17 cellular contexts compared by ENCODE assay signal in genomic region chr4:56535915-56536314, GRCh38. TPM values are rescaled to one million over a fixed set of nuclear protein-coding genes. Genes with fewer than 3 reads are reported as not detected.
DNase-seq lines count a peak whose midpoint lies in the region; ATAC-seq, FAIRE-seq and TF ChIP-seq lines count a peak whose summit lies in the region.
"Had no signal": no experiment of that assay in that cellular context is flagged by ENCODE, and none has a peak within 500 bp of the region (broad histone marks: within the 10 kb centered on the region; RNA-seq: fewer than 3 reads in every experiment).

No MANE protein-coding gene starts in this region.

- H2BK120ac ChIP-seq in H1 (replicated peaks; ENCODE audit: low read depth, low read length) = no peak overlapping the region

- no peaks in the 10 kb centered on the region for H3K27me3 ChIP-seq in HCT116 (ENCODE audit: insufficient read depth, low read length)
- H3K27me3 ChIP-seq in H1 (replicated peaks in 1 of 4; ENCODE audit: control insufficient read depth in 3 of 4, extremely low read depth in 1 of 4, insufficient read depth in 3 of 4, low read length in 3 of 4) = peaks cover 15 to 23% (median 18%) of the 10 kb centered on the region in 4 experiments
- H3K27me3 ChIP-seq in neural progenitor cell = peaks cover 37% of the 10 kb centered on the region
- no peaks in the 10 kb centered on the region; the same call in 1 of the 2 replicates for H3K27me3 ChIP-seq in SJCRH30

- TF ChIP-seq RAD21 in HCT116 (IDR thresholded peaks at IDR 0.05; ENCODE audit: low read depth) (no peak), H1 (IDR thresholded peaks at IDR 0.05 in 1 of 2, conservative IDR thresholded peaks at IDR 0.05 in 1 of 2; ENCODE audit: low read depth in 2 of 2, low read length in 2 of 2) (peak in 1 of 2 experiments; percentile 36; a peak in 2 of 4 replicates)

- no peaks in the 10 kb centered on the region for H3K4me1 Mint-ChIP-seq in neural progenitor cell
- H3K4me1 Mint-ChIP-seq: CD4-positive, alpha-beta memory T cell had no signal

- H3K23me2 ChIP-seq in H1 (ENCODE audit: low read depth, low read length) = peaks cover 2% of the 10 kb centered on the region; the same call in 1 of the 2 replicates

- no peak for TF ChIP-seq CTCF in HCT116 (IDR thresholded peaks at IDR 0.05 in 2 of 3, conservative IDR thresholded peaks at IDR 0.05 in 1 of 3; ENCODE audit: borderline replicate concordance in 1 of 3, insufficient read depth in 1 of 3, low read depth in 2 of 3, low read length in 2 of 3)
- TF ChIP-seq CTCF in H1 (IDR thresholded peaks at IDR 0.05; ENCODE audit: control extremely low read depth in 1 of 3, insufficient read depth in 1 of 3, low read depth in 1 of 3, low read length in 3 of 3) = peak in 2 of 3 experiments; percentile 36 to 40; a peak in 2 of 4 replicates
- TF ChIP-seq CTCF in neural progenitor cell (IDR thresholded peaks at IDR 0.05) = no peak

- no peaks in the 10 kb centered on the region for H4K20me1 ChIP-seq in HCT116 (ENCODE audit: insufficient read depth)
- no peaks in the 10 kb centered on the region for H4K20me1 ChIP-seq in H1 (replicated peaks in 1 of 2; ENCODE audit: control insufficient read depth in 1 of 2, insufficient read depth in 2 of 2, low read length in 2 of 2)
- H4K20me1 ChIP-seq in neural progenitor cell (ENCODE audit: low read depth) = no peaks in the 10 kb centered on the region
- H4K20me1 ChIP-seq: BLaER1 had no signal

- ATAC-seq in HCT116 = peak; percentile 44

- H2BK12ac ChIP-seq in H1 (ENCODE audit: low read depth, low read length) = no peak overlapping the region

- intact Hi-C loops in HCT116 (cut with micrococcal nuclease) = no loop called here

- H2BK15ac ChIP-seq in H1 (ENCODE audit: low read length) = no peak overlapping the region

- H2AK5ac ChIP-seq in H1 (ENCODE audit: low read depth, low read length) = no peak overlapping the region

- no peak overlapping the region for H3K4ac ChIP-seq in H1 (replicated peaks; ENCODE audit: insufficient read length, low read depth, low read length)

- H2BK20ac ChIP-seq in H1 (ENCODE audit: low read length) = no peak overlapping the region

- H3K56ac ChIP-seq in H1 (replicated peaks; ENCODE audit: insufficient read length, low read depth, low read length) = no peak overlapping the region

- no peaks in the 10 kb centered on the region for H3K79me1 ChIP-seq in H1 (ENCODE audit: low read depth, low read length)

- POLR2A ChIA-PET in HCT116 (lab: Charles Lee) = no interaction called here
- POLR2A ChIA-PET in H1 (lab: Charles Lee; ENCODE audit: partially characterized antibody) = no interaction called here

- H3K36me3 Mint-ChIP-seq in neural progenitor cell = no peaks in the 10 kb centered on the region
- H3K36me3 Mint-ChIP-seq: CD14-positive monocyte; CD4-positive, alpha-beta memory T cell had no signal

- H3K36me3 ChIP-seq in HCT116 (ENCODE audit: control insufficient read depth in 1 of 2, insufficient read depth in 2 of 2, low read length in 2 of 2) = no peaks in the 10 kb centered on the region
- no peaks in the 10 kb centered on the region for H3K36me3 ChIP-seq in H1 (ENCODE audit: control insufficient read depth in 2 of 4, insufficient read depth in 4 of 4, low read length in 3 of 4)
- H3K36me3 ChIP-seq in neural progenitor cell = no peaks in the 10 kb centered on the region
- no peaks in the 10 kb centered on the region for H3K36me3 ChIP-seq in SJCRH30
- H3K36me3 ChIP-seq: BLaER1 had no signal

- RAD21 ChIA-PET in HCT116 (lab: Charles Lee; ENCODE audit: low non-redundant PET in 1 of 2, low total read pairs in 2 of 2, uncharacterized antibody in 2 of 2, unreplicated experiment in 2 of 2) = no interaction called here

- H3K27ac ChIP-seq in HCT116 (ENCODE audit: low read depth, low read length) (no peak overlapping the region), H1 (ENCODE audit: low read depth, low read length) (no peak overlapping the region), neural progenitor cell (no peak overlapping the region), SJCRH30 (no peak overlapping the region)
- H3K27ac ChIP-seq: BLaER1, GM23248 had no signal

- no peak for TF ChIP-seq EP300 in H1 (IDR thresholded peaks at IDR 0.05; ENCODE audit: borderline replicate concordance in 1 of 2, low read depth in 2 of 2, low read length in 2 of 2)

- no peak overlapping the region for H3K27ac Mint-ChIP-seq in neural progenitor cell
- H3K27ac Mint-ChIP-seq: CD4-positive, alpha-beta memory T cell had no signal

- no peak overlapping the region for H3K18ac ChIP-seq in H1 (ENCODE audit: extremely low read depth, low read length)

- H4K91ac ChIP-seq in H1 (replicated peaks; ENCODE audit: insufficient read length, low read length) = no peak overlapping the region

- H4K5ac ChIP-seq in H1 (ENCODE audit: insufficient read length, low read depth, low read length) = no peak overlapping the region

- H3K4me2 ChIP-seq in HCT116 (ENCODE audit: low read length) (no peak overlapping the region), H1 (ENCODE audit: insufficient read depth in 1 of 2, low read depth in 2 of 2, low read length in 2 of 2) (no peak overlapping the region), neural progenitor cell (no peak overlapping the region)
- H3K4me2 ChIP-seq: BLaER1 had no signal

- no peak overlapping the region for H3K14ac ChIP-seq in H1 (ENCODE audit: insufficient read length)

- H3K9me3 ChIP-seq in HCT116 (ENCODE audit: control insufficient read depth in 1 of 2, insufficient read depth in 1 of 2, low read depth in 1 of 2, low read length in 2 of 2) = no peaks in the 10 kb centered on the region
- no peaks in the 10 kb centered on the region for H3K9me3 ChIP-seq in H1 (ENCODE audit: insufficient read depth in 2 of 2, low read depth in 1 of 2, low read length in 1 of 2)
- H3K9me3 ChIP-seq in neural progenitor cell (ENCODE audit: low read depth) = no peaks in the 10 kb centered on the region
- H3K9me3 ChIP-seq in SJCRH30 (replicated peaks) = no peaks in the 10 kb centered on the region

- no peaks in the 10 kb centered on the region for H3K27me3 Mint-ChIP-seq in neural progenitor cell (ENCODE audit: insufficient read depth, low read depth)

- H3K9me3 Mint-ChIP-seq in neural progenitor cell = no peaks in the 10 kb centered on the region
- H3K9me3 Mint-ChIP-seq: CD14-positive monocyte; CD4-positive, alpha-beta memory T cell had no signal

- no peak for FAIRE-seq in H1 (lab: Jason Lieb, UNC)
- FAIRE-seq: GM19239 had no signal

- no peak overlapping the region for H3K4me3 ChIP-seq in HCT116 (replicated peaks in 1 of 2; ENCODE audit: low read depth in 1 of 2, low read length in 2 of 2)
- no peak overlapping the region for H3K4me3 ChIP-seq in H1 (ENCODE audit: extremely low read depth in 1 of 4, insufficient read depth in 2 of 4, low read depth in 3 of 4, low read length in 4 of 4)
- H3K4me3 ChIP-seq in neural progenitor cell = no peak overlapping the region
- H3K4me3 ChIP-seq in SJCRH30 = no peak overlapping the region
- H3K4me3 ChIP-seq: BLaER1, GM23248 had no signal

- CTCF ChIA-PET in HCT116 (lab: Charles Lee) = interaction anchor here (0.9 kb wide), 1 partner anchor 9 kb away, joined by 3 read pairs; no protein-coding TSS in a partner anchor
- CTCF ChIA-PET in H1 (lab: Charles Lee; ENCODE audit: partially characterized antibody) = interaction anchor here (0.5 to 1.1 kb wide), 4 partner anchors 8 to 323 kb away, joined by 3 to 9 read pairs (median 3); no protein-coding TSS in a partner anchor

- no peaks in the 10 kb centered on the region for H3F3A ChIP-seq in neural progenitor cell (ENCODE audit: low read depth)

- no peak for TF ChIP-seq POLR2A in HCT116 (IDR thresholded peaks at IDR 0.05; ENCODE audit: borderline replicate concordance, extremely low read depth, insufficient read depth, insufficient read length)
- TF ChIP-seq POLR2A in H1 (IDR thresholded peaks at IDR 0.05; ENCODE audit: control extremely low read depth in 1 of 2, low read depth in 2 of 2, low read length in 2 of 2) = no peak

- H4K8ac ChIP-seq in H1 (ENCODE audit: extremely low read depth, insufficient read depth, low read length) = no peak overlapping the region

- no peak overlapping the region for H2BK5ac ChIP-seq in H1 (ENCODE audit: low read depth, low read length)

- WGBS in H1 (ENCODE audit: extremely low coverage in 1 of 2, insufficient coverage in 1 of 2, insufficient read length in 1 of 2, insufficient replicate concordance in 2 of 2, low coverage in 1 of 2, low lambda C conversion rate in 2 of 2, missing lambda C conversion rate in 1 of 2), 2 experiments = 87% methylated on average over 7 of the region's 7 CpGs; no CpG with 5 or more reads in 1 of the 2 experiments

- H3K4me3 Mint-ChIP-seq in neural progenitor cell = no peak overlapping the region
- H3K4me3 Mint-ChIP-seq: CD14-positive monocyte; CD4-positive, alpha-beta memory T cell had no signal

- H3K9ac ChIP-seq in HCT116 (ENCODE audit: low read length) (no peak overlapping the region), H1 (replicated peaks in 1 of 4; ENCODE audit: extremely low read depth in 1 of 4, low read depth in 3 of 4, low read length in 3 of 4) (no peak overlapping the region), neural progenitor cell (no peak overlapping the region)
- H3K9ac ChIP-seq: BLaER1, GM23248 had no signal

- H2AFZ ChIP-seq in HCT116 (ENCODE audit: low read depth, low read length, poor library complexity, severe bottlenecking) (no peak overlapping the region), H1 (ENCODE audit: low read length) (no peak overlapping the region), neural progenitor cell (replicated peaks) (no peak overlapping the region)
- H2AFZ ChIP-seq: GM23248 had no signal

- H3K79me2 ChIP-seq in HCT116 (ENCODE audit: insufficient read depth, low read length) = no peaks in the 10 kb centered on the region
- no peaks in the 10 kb centered on the region for H3K79me2 ChIP-seq in H1 (ENCODE audit: control insufficient read depth in 1 of 2, insufficient read depth in 2 of 2, low read length in 2 of 2)
- no peaks in the 10 kb centered on the region for H3K79me2 ChIP-seq in neural progenitor cell (ENCODE audit: low read depth)

- H3K9me2 ChIP-seq in HCT116 (ENCODE audit: insufficient read depth) = no peaks in the 10 kb centered on the region

- peaks cover 0 to 2% of the 10 kb centered on the region in 2 experiments; a peak in 2 of 4 replicates for H3K4me1 ChIP-seq in HCT116 (ENCODE audit: control insufficient read depth in 1 of 2, insufficient read depth in 2 of 2, low read length in 2 of 2)
- H3K4me1 ChIP-seq in H1 (replicated peaks in 1 of 4; ENCODE audit: control insufficient read depth in 3 of 4, insufficient read depth in 4 of 4, low read length in 3 of 4) = no peaks in the 10 kb centered on the region; a peak in 2 of 7 replicates
- no peaks in the 10 kb centered on the region for H3K4me1 ChIP-seq in neural progenitor cell
- H3K4me1 ChIP-seq in SJCRH30 = peaks cover 4% of the 10 kb centered on the region
- H3K4me1 ChIP-seq: BLaER1 had no signal

- no peak overlapping the region for H3K23ac ChIP-seq in H1 (ENCODE audit: insufficient read length)

- DNase-seq in ELF-1 (ENCODE audit: low read depth, low spot score) (peak; percentile 20), HCT116 (ENCODE audit: low read depth, low spot score) (no peak), H1 (ENCODE audit: low read depth in 1 of 2, low spot score in 2 of 2) (peak in 1 of 2 experiments; percentile 52), neural progenitor cell (ENCODE audit: low spot score) (peak; percentile 6), SJCRH30 (no peak)
- no peak for DNase-seq in stimulated activated CD4-positive, alpha-beta T cell treated with anti-CD3 and anti-CD28 coated beads, Interleukin-15, amount 100 ng/mL, for 24 hours
- no peak for DNase-seq in activated CD4-positive, alpha-beta T cell treated with anti-CD3 and anti-CD28 coated beads, Interleukin-2, amount 50 U/mL, for 48 hours
- DNase-seq: 8988T; CD4-positive, alpha-beta memory T cell; DMS153; DMS79; GF-D8; GM23248; H7 had no signal

- no TSS peak for BruUV-seq in HCT116 (replicated peaks; lab: Mats Ljungman, UMichigan)

RNA-seq across cellular contexts. Expression of gene ARL9, which starts 30.3 kb away (rescaled TPM):
- not detected for total RNA-seq in HCT116 (2021; ENCODE audit: unreplicated experiment)
- polyA plus RNA-seq in HCT116 (2012) = 0.11 TPM in 1 of 2 replicates, not detected in the other
- 0.31 and 0.76 TPM in 2 replicates for total RNA-seq in H1 (2021; fragmentation: NEBNext Ultra II Directional; extraction: Animal tissue kit (Norgen Biotek cat#: 25700))
- 0.31 and 0.60 TPM in 2 replicates for polyA plus RNA-seq in H1 (2011; rRNA removed)
- 0.32 TPM for polyA plus RNA-seq in H1 (2011; cell fraction: cytosol; rRNA removed)
- polyA plus RNA-seq in H1 (2011; cell fraction: nucleus; rRNA removed) = 0.26 TPM
- polyA plus RNA-seq in H1 (2012, experiment 1 of 2) = 0.60 to 0.78 TPM (median 0.70 TPM) in 3 of 4 replicates, not detected in the other
- 0.12 TPM for polyA plus RNA-seq in H1 (2012, experiment 2 of 2)
- polyA plus RNA-seq in H1 (2013, experiment 1 of 2) = 0.55 TPM
- 0.40 TPM for polyA plus RNA-seq in H1 (2013, experiment 2 of 2)
- 0.51 TPM in 1 of 2 replicates, not detected in the other for polyA minus RNA-seq in H1 (2011; rRNA and poly(A)+ RNA removed)
- polyA minus RNA-seq in H1 (2011; cell fraction: cytosol; rRNA and poly(A)+ RNA removed) = not detected
- polyA minus RNA-seq in H1 (2011; cell fraction: nucleus; rRNA and poly(A)+ RNA removed) = not detected
- 0.45 and 0.68 TPM in 2 replicates for total RNA-seq in neural progenitor cell (ENCODE audit: low replicate concordance)
- 0.08 and 0.13 TPM in 2 replicates for total RNA-seq in SJCRH30 (2014; rRNA removed; shearing (Covaris generic))
- total RNA-seq: GM23248, H7 had no signal
- polyA plus RNA-seq: CD14-positive monocyte had no signal

Comparison
In these comparisons a context has a peak if more than half of its experiments do, and no peak if none do; other contexts are left out.
1. DNase-seq: peak in ELF-1 (single experiment) and neural progenitor cell (single experiment); none in HCT116 (single experiment), stimulated activated CD4-positive, alpha-beta T cell treated with anti-CD3 and anti-CD28 coated beads, Interleukin-15, amount 100 ng/mL, for 24 hours (single experiment), SJCRH30 (0 of 2) and activated CD4-positive, alpha-beta T cell treated with anti-CD3 and anti-CD28 coated beads, Interleukin-2, amount 50 U/mL, for 48 hours (0 of 2).
2. CTCF ChIP-seq: peak in H1 (2 of 3); none in HCT116 (0 of 3) and neural progenitor cell (single experiment).